ENCODE assay signal across 26 cellular contexts in genomic region chr6:143792402-143793339, GRCh38. TPM values are rescaled to one million over a fixed set of nuclear protein-coding genes. Genes with fewer than 3 reads are reported as not detected.
DNase-seq lines count a peak whose midpoint lies in the region; ATAC-seq, FAIRE-seq and TF ChIP-seq lines count a peak whose summit lies in the region.
"Had no signal": no experiment of that assay in that cellular context is flagged by ENCODE, and none has a peak within 500 bp of the region (broad histone marks: within the 10 kb centered on the region; RNA-seq: fewer than 3 reads in every experiment).

No MANE protein-coding gene starts in this region.

- H3K4me1 ChIP-seq in GM23338 (ENCODE audit: insufficient read depth) = no peaks in the 10 kb centered on the region
- H3K4me1 ChIP-seq in astrocyte (ENCODE audit: insufficient read depth, low read length) = no peaks in the 10 kb centered on the region
- H3K4me1 ChIP-seq: BLaER1, Peyer's patch had no signal

- no peak overlapping the region for H3K4me3 ChIP-seq in GM23338
- H3K4me3 ChIP-seq in astrocyte (ENCODE audit: insufficient read depth, low read depth, low read length) = no peak overlapping the region
- no peak overlapping the region for H3K4me3 ChIP-seq in epithelial cell of esophagus (ENCODE audit: low read length)
- H3K4me3 ChIP-seq: BLaER1, GM23248, Peyer's patch, SK-N-MC had no signal

- peaks cover 65% of the 10 kb centered on the region for H3K36me3 Mint-ChIP-seq in GM23338 (ENCODE audit: low read depth)
- peaks cover 22% of the 10 kb centered on the region for H3K36me3 Mint-ChIP-seq in astrocyte (ENCODE audit: low read depth, unreplicated experiment)

- H3K36me3 ChIP-seq in GM23338 (ENCODE audit: insufficient read depth) (peaks cover 19% of the 10 kb centered on the region), astrocyte (ENCODE audit: insufficient read depth, low read length) (no peaks in the 10 kb centered on the region)

- H3K27me3 ChIP-seq in GM23338 (ENCODE audit: insufficient read depth) = no peaks in the 10 kb centered on the region
- H3K27me3 ChIP-seq in astrocyte (ENCODE audit: insufficient read depth, low read length) = no peaks in the 10 kb centered on the region
- H3K27me3 ChIP-seq: BLaER1, Peyer's patch had no signal

- H3K27me3 Mint-ChIP-seq in GM23338 (ENCODE audit: insufficient read depth, low read depth, poor library complexity) (peaks cover 2% of the 10 kb centered on the region), astrocyte (ENCODE audit: low read depth, unreplicated experiment) (no peaks in the 10 kb centered on the region)
- H3K27me3 Mint-ChIP-seq: CD4-positive, CD25-positive, alpha-beta regulatory T cell; IgD-negative memory B cell had no signal

- H3K79me2 ChIP-seq in GM23338 (replicated peaks; ENCODE audit: insufficient read depth) = peaks cover 2% of the 10 kb centered on the region
- no peaks in the 10 kb centered on the region for H3K79me2 ChIP-seq in astrocyte (ENCODE audit: insufficient read depth, low read length)

- H3K9me3 Mint-ChIP-seq in GM23338 = peaks cover 11% of the 10 kb centered on the region; the same call in 2 of the 3 replicates
- no peaks in the 10 kb centered on the region for H3K9me3 Mint-ChIP-seq in astrocyte (ENCODE audit: unreplicated experiment)

- H4K20me1 ChIP-seq in GM23338 (replicated peaks; ENCODE audit: insufficient read depth) (no peaks in the 10 kb centered on the region), astrocyte (ENCODE audit: insufficient read depth, low read length) (no peaks in the 10 kb centered on the region)
- H4K20me1 ChIP-seq: BLaER1 had no signal

- H3K9me3 ChIP-seq in astrocyte (ENCODE audit: insufficient read depth, low read depth, low read length) = no peaks in the 10 kb centered on the region
- H3K9me3 ChIP-seq: Peyer's patch had no signal

- H3K27ac Mint-ChIP-seq in GM23338 (no peak overlapping the region), astrocyte (ENCODE audit: unreplicated experiment) (no peak overlapping the region)

- H3F3A ChIP-seq in GM23338 (replicated peaks; ENCODE audit: low read depth) = no peaks in the 10 kb centered on the region

- H3K4me2 ChIP-seq in GM23338 (no peak overlapping the region), astrocyte (ENCODE audit: low read length) (no peak overlapping the region)
- H3K4me2 ChIP-seq: BLaER1 had no signal

- H2AFZ ChIP-seq in GM23338 = no peak overlapping the region
- H2AFZ ChIP-seq in astrocyte (ENCODE audit: low read depth, low read length) = no peak overlapping the region
- H2AFZ ChIP-seq: GM23248 had no signal

- no peak for DNase-seq in GM23338 (ENCODE audit: low spot score)
- peak; percentile 65 for DNase-seq in astrocyte (ENCODE audit: low read depth)
- peak; percentile 25 for DNase-seq in epithelial cell of esophagus (ENCODE audit: low read depth)
- DNase-seq in omental fat pad (ENCODE audit: low spot score) = no peak
- no peak for DNase-seq in stimulated activated naive CD4-positive, alpha-beta T cell (lab: John Stamatoyannopoulos, UW)
- DNase-seq: CD4-positive, CD25-positive, alpha-beta regulatory T cell; GM23248; H9; NCI-H1092; NCI-H1436; NCI-H187; NCI-H2081 treated with DMSO at 0.1 percent for 48 hours; NCI-H2171; NCI-H226; NCI-H510A; NCI-H69; Peyer's patch; SIG-M5 had no signal

- H3K4me3 Mint-ChIP-seq in GM23338 = no peak overlapping the region
- no peak overlapping the region for H3K4me3 Mint-ChIP-seq in astrocyte (ENCODE audit: unreplicated experiment)
- H3K4me3 Mint-ChIP-seq: CD4-positive, CD25-positive, alpha-beta regulatory T cell; H9; IgD-negative memory B cell had no signal

- H3K9me2 ChIP-seq in GM23338 (ENCODE audit: insufficient read depth) = peaks cover 3% of the 10 kb centered on the region; the same call in 1 of the 2 replicates

- no peaks in the 10 kb centered on the region for H3K4me1 Mint-ChIP-seq in GM23338
- no peaks in the 10 kb centered on the region for H3K4me1 Mint-ChIP-seq in astrocyte (ENCODE audit: low read depth, unreplicated experiment)
- H3K4me1 Mint-ChIP-seq: H9 had no signal

- TF ChIP-seq CTCF in GM23338 (conservative IDR thresholded peaks at IDR 0.05; ENCODE audit: low read depth in 2 of 2) = no peak
- TF ChIP-seq CTCF in astrocyte (IDR thresholded peaks at IDR 0.05; ENCODE audit: insufficient read depth, low read depth, low read length) = no peak
- TF ChIP-seq CTCF in epithelial cell of esophagus (IDR thresholded peaks at IDR 0.05; ENCODE audit: insufficient read depth, low read depth, low read length, missing control alignments) = no peak
- no peak for TF ChIP-seq CTCF in omental fat pad (IDR thresholded peaks at IDR 0.05)

- no peak overlapping the region for H3K27ac ChIP-seq in GM23338 (ENCODE audit: low read depth)
- H3K27ac ChIP-seq in astrocyte (ENCODE audit: low read depth, low read length) = no peak overlapping the region
- H3K27ac ChIP-seq: BLaER1, GM23248, Peyer's patch, SK-N-MC had no signal

- ATAC-seq in GM23338 (no peak), omental fat pad (ENCODE audit: low FRiP score) (peak; percentile 66), HG03442 (IDR thresholded peaks at IDR 0.05; ENCODE audit: unreplicated experiment) (no peak), GM18909 (IDR thresholded peaks at IDR 0.05; ENCODE audit: poor library complexity, unreplicated experiment) (no peak)

- no peak overlapping the region for H3K9ac ChIP-seq in astrocyte (ENCODE audit: low read length)
- H3K9ac ChIP-seq: BLaER1, GM23248 had no signal

- FAIRE-seq in astrocyte (lab: Jason Lieb, UNC) = no peak
- FAIRE-seq: A204.1, D721Med, GM18507 had no signal

TF ChIP-seq in GM23338, 12 proteins besides CTCF, POLR2A, EP300 and RAD21:
- TF ChIP-seq ZNF114 (CRISPR knock-in tag; IDR thresholded peaks at IDR 0.05) (no peak), ZNF331 (CRISPR knock-in tag; IDR thresholded peaks at IDR 0.05; ENCODE audit: low read depth) (peak; percentile 63), ETS1 (IDR thresholded peaks at IDR 0.05) (no peak), EZH2 (IDR thresholded peaks at IDR 0.05; ENCODE audit: low read depth, unreplicated experiment) (no peak), POLR2AphosphoS5 (IDR thresholded peaks at IDR 0.05; ENCODE audit: low read depth) (no peak), STAT1 (IDR thresholded peaks at IDR 0.05; ENCODE audit: unreplicated experiment) (no peak)
TF ChIP-seq in GM23338: peak in this region for 1.

RNA-seq across cellular contexts. Expression of gene LTV1, which starts 50.5 kb away (rescaled TPM):
- 33.7 and 36.5 TPM in 2 replicates for total RNA-seq in GM23338 (2014; rRNA removed; shearing (Covaris generic))
- polyA plus RNA-seq in GM23338 (2016; fragmentation: Nextera tagmentation; extraction: Ambion mirVana) = 56.2 and 72.4 TPM in 2 replicates
- total RNA-seq in astrocyte (21.6 and 25.4 TPM in 2 replicates), omental fat pad (10 to 100 TPM; 16.1 to 42.6 (median 18.4) TPM)

Comparison
In these comparisons a context has a peak if more than half of its experiments do, and no peak if none do; other contexts are left out.
1. DNase-seq: peak in astrocyte (single experiment) and epithelial cell of esophagus (single experiment); none in GM23338 (single experiment), omental fat pad (single experiment) and stimulated activated naive CD4-positive, alpha-beta T cell (0 of 6).